Comparison of ENCODE assay signal across 17 cellular contexts in genomic region chr17:21251611-21252010, GRCh38. TPM values are rescaled to one million over a fixed set of nuclear protein-coding genes. Genes with fewer than 3 reads are reported as not detected.
DNase-seq lines count a peak whose midpoint lies in the region; ATAC-seq and TF ChIP-seq lines count a peak whose summit lies in the region.
"Had no signal": no experiment of that assay in that cellular context is flagged by ENCODE, and none has a peak within 500 bp of the region (broad histone marks: within the 10 kb centered on the region; RNA-seq: fewer than 3 reads in every experiment).

No MANE protein-coding gene starts in this region.

- H3K4me3 Mint-ChIP-seq in activated naive CD4-positive, alpha-beta T cell treated with anti-CD3 and anti-CD28 coated beads, Interleukin-2, amount 50 U/mL, for 24 hours, result peak overlapping the region; percentile 47
- H3K4me3 Mint-ChIP-seq in nephron progenitor cell, result peak overlapping the region; percentile 83
- peak overlapping the region; percentile 86 for H3K4me3 Mint-ChIP-seq in type B pancreatic cell

- no peaks in the 10 kb centered on the region for H3K9me3 Mint-ChIP-seq in activated naive CD4-positive, alpha-beta T cell treated with anti-CD3 and anti-CD28 coated beads, Interleukin-2, amount 50 U/mL, for 24 hours
- no peaks in the 10 kb centered on the region for H3K9me3 Mint-ChIP-seq in activated naive CD4-positive, alpha-beta T cell treated with anti-CD3 and anti-CD28 coated beads, Interleukin-2, amount 50 U/mL, for 72 hours
- H3K9me3 Mint-ChIP-seq in nephron progenitor cell (no peaks in the 10 kb centered on the region), type B pancreatic cell (no peaks in the 10 kb centered on the region)
- H3K9me3 Mint-ChIP-seq: activated CD4-positive, alpha-beta T cell treated with anti-CD3 and anti-CD28 coated beads, Interleukin-2, amount 10 ng/mL, durations not matched to agents 24 days and 14 days; activated T-cell treated with anti-CD3 and anti-CD28 coated beads, Interleukin-2, amount 50 U/mL, for 72 hours had no signal

- peak overlapping the region; percentile 75 to 90 for H3K27ac ChIP-seq in coronary artery
- H3K27ac ChIP-seq: colonic mucosa had no signal

- no peak for TF ChIP-seq CTCF in coronary artery (IDR thresholded peaks at IDR 0.05)
- TF ChIP-seq CTCF in nephron progenitor cell (IDR thresholded peaks at IDR 0.05), result no peak
- TF ChIP-seq CTCF in type B pancreatic cell (conservative IDR thresholded peaks at IDR 0.05), result no peak

- no peak for DNase-seq in activated naive CD4-positive, alpha-beta T cell treated with anti-CD3 and anti-CD28 coated beads, Interleukin-2, amount 50 U/mL, for 72 hours (ENCODE audit: low spot score in 2 of 2)
- DNase-seq in coronary artery (ENCODE audit: low spot score) (no peak), nephron progenitor cell (no peak), type B pancreatic cell (ENCODE audit: extremely low spot score, unreplicated experiment) (no peak), nucleus accumbens (lab: John Stamatoyannopoulos, UW) (no peak)
- DNase-seq: activated CD4-positive, alpha-beta T cell treated with anti-CD3 and anti-CD28 coated beads, Interleukin-2, amount 10 ng/mL, durations not matched to agents 24 days and 14 days; activated T-cell treated with anti-CD3 and anti-CD28 coated beads, Interleukin-2, amount 50 U/mL, for 72 hours; amniotic stem cell; colonic mucosa; hippocampal formation; left colon; NCI-H2107; T-helper 2 cell had no signal

- H3K27ac Mint-ChIP-seq in activated naive CD4-positive, alpha-beta T cell treated with anti-CD3 and anti-CD28 coated beads, Interleukin-2, amount 50 U/mL, for 24 hours, result no peak overlapping the region
- no peak overlapping the region for H3K27ac Mint-ChIP-seq in activated naive CD4-positive, alpha-beta T cell treated with anti-CD3 and anti-CD28 coated beads, Interleukin-2, amount 50 U/mL, for 72 hours
- H3K27ac Mint-ChIP-seq in nephron progenitor cell (no peak overlapping the region), type B pancreatic cell (no peak overlapping the region)
- H3K27ac Mint-ChIP-seq: activated T-cell treated with anti-CD3 and anti-CD28 coated beads, Interleukin-2, amount 50 U/mL, for 72 hours had no signal

- no peaks in the 10 kb centered on the region for H3K27me3 Mint-ChIP-seq in activated naive CD4-positive, alpha-beta T cell treated with anti-CD3 and anti-CD28 coated beads, Interleukin-2, amount 50 U/mL, for 24 hours
- H3K27me3 Mint-ChIP-seq in nephron progenitor cell (ENCODE audit: low read depth, poor library complexity) (peaks cover 13% of the 10 kb centered on the region), type B pancreatic cell (no peaks in the 10 kb centered on the region)

- H3K4me1 Mint-ChIP-seq in activated naive CD4-positive, alpha-beta T cell treated with anti-CD3 and anti-CD28 coated beads, Interleukin-2, amount 50 U/mL, for 24 hours, result peaks cover 30% of the 10 kb centered on the region
- H3K4me1 Mint-ChIP-seq in nephron progenitor cell (peaks cover 16% of the 10 kb centered on the region), type B pancreatic cell (ENCODE audit: unreplicated experiment) (peaks cover 9% of the 10 kb centered on the region)

- H3K4me3 ChIP-seq in coronary artery, result peak overlapping the region; percentile 84

- ATAC-seq in activated naive CD4-positive, alpha-beta T cell treated with anti-CD3 and anti-CD28 coated beads, Interleukin-2, amount 50 U/mL, for 72 hours, result no peak
- ATAC-seq in HG03457 (IDR thresholded peaks at IDR 0.05; ENCODE audit: unreplicated experiment) (no peak), GM18907 (IDR thresholded peaks at IDR 0.05; ENCODE audit: unreplicated experiment) (no peak)
- ATAC-seq: activated T-cell treated with anti-CD3 and anti-CD28 coated beads, Interleukin-2, amount 50 U/mL, for 72 hours; esophagus mucosa; left colon had no signal

- H3K36me3 Mint-ChIP-seq in activated naive CD4-positive, alpha-beta T cell treated with anti-CD3 and anti-CD28 coated beads, Interleukin-2, amount 50 U/mL, for 24 hours, result no peaks in the 10 kb centered on the region
- no peaks in the 10 kb centered on the region for H3K36me3 Mint-ChIP-seq in activated naive CD4-positive, alpha-beta T cell treated with anti-CD3 and anti-CD28 coated beads, Interleukin-2, amount 50 U/mL, for 72 hours
- H3K36me3 Mint-ChIP-seq in nephron progenitor cell (ENCODE audit: low read depth) (no peaks in the 10 kb centered on the region), type B pancreatic cell (no peaks in the 10 kb centered on the region)

RNA-seq across cellular contexts. Expression of gene NATD1, which starts 1.6 kb away (rescaled TPM):
- 1 to 10 TPM; 2.6 to 2.9 TPM for total RNA-seq in activated naive CD4-positive, alpha-beta T cell treated with anti-CD3 and anti-CD28 coated beads, Interleukin-2, amount 50 U/mL, for 72 hours
- 9.8 and 10.7 TPM in 2 replicates for total RNA-seq in type B pancreatic cell (ENCODE audit: low replicate concordance)

RNA-seq across cellular contexts. Expression of gene MAP2K3, which starts 32.9 kb away (rescaled TPM):
- 100 to 1,000 TPM; 101 to 130 TPM for total RNA-seq in activated naive CD4-positive, alpha-beta T cell treated with anti-CD3 and anti-CD28 coated beads, Interleukin-2, amount 50 U/mL, for 72 hours
- total RNA-seq in type B pancreatic cell (ENCODE audit: low replicate concordance), result 23.6 and 27.5 TPM in 2 replicates

RNA-seq across cellular contexts. Expression of gene TMEM11, which starts 37.6 kb away (rescaled TPM):
- total RNA-seq in activated naive CD4-positive, alpha-beta T cell treated with anti-CD3 and anti-CD28 coated beads, Interleukin-2, amount 50 U/mL, for 72 hours, result 10 to 100 TPM; 21.9 to 23.6 TPM
- 28.4 and 33.4 TPM in 2 replicates for total RNA-seq in type B pancreatic cell (ENCODE audit: low replicate concordance)
